Comparison of ENCODE assay signal across 21 cellular contexts in genomic region chr7:8932751-8933150, GRCh38.
"Had no signal": no experiment of that assay in that cellular context is flagged by ENCODE, and none has a peak within 500 bp of the region (broad histone marks: within the 10 kb centered on the region; RNA-seq: fewer than 3 reads in every experiment).

No MANE protein-coding gene starts in this region.

- H3K4me1 ChIP-seq: esophagus squamous epithelium, gastrocnemius medialis, heart right ventricle, left lung, lower lobe of right lung had no signal

- H3K27me3 ChIP-seq: dorsolateral prefrontal cortex, esophagus squamous epithelium, gastrocnemius medialis, heart right ventricle, left lung had no signal

- H3K27ac ChIP-seq: coronary artery, dorsolateral prefrontal cortex, epithelial cell of prostate, esophagus squamous epithelium, gastrocnemius medialis, heart right ventricle, left lung, lower lobe of right lung had no signal

- H3K36me3 ChIP-seq: esophagus squamous epithelium, gastrocnemius medialis, heart right ventricle, left lung, lower lobe of right lung had no signal

- H3K4me3 ChIP-seq: coronary artery, dorsolateral prefrontal cortex, esophagus squamous epithelium, gastrocnemius medialis, heart right ventricle, left lung, lower lobe of right lung had no signal

- H3K9me3 ChIP-seq: esophagus squamous epithelium, gastrocnemius medialis had no signal

- ATAC-seq: esophagus mucosa, gastrocnemius medialis, heart right ventricle, left cardiac atrium, left lung, left ventricle myocardium superior, lower lobe of right lung had no signal

- DNase-seq: dermis blood vessel endothelial cell; dorsolateral prefrontal cortex; effector CD4-positive, alpha-beta T cell; effector memory CD4-positive, alpha-beta T cell; erythroblast; esophagus squamous epithelium; foreskin fibroblast; foreskin melanocyte; gastrocnemius medialis; glutamatergic neuron; head of caudate nucleus; heart right ventricle; hippocampal formation; left cardiac atrium; left lung; left ventricle myocardium superior; lower lobe of right lung; midbrain had no signal
